11 cellular contexts compared by ENCODE assay signal in the genomic region with DNA sequence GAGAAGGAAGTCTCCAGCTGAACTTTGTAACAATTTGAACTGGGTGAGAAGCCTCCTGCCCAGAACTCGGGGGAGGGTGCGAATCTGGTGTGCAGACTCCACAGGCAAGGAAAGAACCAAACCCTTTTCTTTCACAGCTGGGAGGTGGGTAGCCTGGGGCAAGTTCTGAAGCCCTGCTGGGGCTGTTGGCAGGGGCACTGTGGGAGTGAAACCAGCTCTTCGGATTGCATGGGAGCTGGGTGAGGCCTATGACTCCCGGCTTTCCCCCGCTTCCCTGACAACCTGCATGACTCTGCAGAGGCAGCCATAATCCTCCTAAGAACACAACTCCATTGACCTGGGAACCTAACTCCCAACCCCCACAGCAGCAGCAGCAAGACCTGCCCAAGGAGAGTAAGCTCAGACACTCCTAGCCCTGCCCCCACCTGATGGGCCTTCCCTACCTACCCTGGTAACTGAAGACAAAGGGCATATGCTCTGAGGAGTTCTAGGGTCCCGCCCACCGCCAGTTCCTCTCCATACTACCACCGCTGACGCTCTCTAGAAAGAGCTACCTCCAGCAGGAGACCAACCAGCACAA.
"Had no signal": no experiment of that assay in that cellular context is flagged by ENCODE, and none has a peak within 500 bp of the region (broad histone marks: within the 10 kb centered on the region; RNA-seq: fewer than 3 reads in every experiment).

No MANE protein-coding gene starts in this region.

- H3K27ac ChIP-seq: epithelial cell of prostate had no signal

- ATAC-seq: left ventricle myocardium superior, sciatic nerve had no signal

- DNase-seq: activated CD4-positive, CD25-positive, alpha-beta regulatory T cell; activated naive CD4-positive, alpha-beta T cell; activated naive CD8-positive, alpha-beta T cell treated with anti-CD3 and anti-CD28 coated beads, Interleukin-2, amount 10 ng/mL, durations not matched to agents 7 days and 5 days; anterior cingulate cortex; cortex of kidney; effector memory CD4-positive, alpha-beta T cell; kidney; left ventricle myocardium superior; T-helper 17 cell had no signal

- FAIRE-seq: kidney had no signal
